ENCODE assay signal across 1 cellular context in genomic region chr20:33653900-33654596, GRCh38.
TF ChIP-seq lines count a peak whose summit lies in the region.

No MANE protein-coding gene starts in this region.

TF ChIP-seq in GM23338, 12 proteins besides CTCF, POLR2A, EP300 and RAD21 (continued from another document):
- TF ChIP-seq REST (IDR thresholded peaks at IDR 0.05; ENCODE audit: unreplicated experiment): no peak
